In the genomic region with DNA sequence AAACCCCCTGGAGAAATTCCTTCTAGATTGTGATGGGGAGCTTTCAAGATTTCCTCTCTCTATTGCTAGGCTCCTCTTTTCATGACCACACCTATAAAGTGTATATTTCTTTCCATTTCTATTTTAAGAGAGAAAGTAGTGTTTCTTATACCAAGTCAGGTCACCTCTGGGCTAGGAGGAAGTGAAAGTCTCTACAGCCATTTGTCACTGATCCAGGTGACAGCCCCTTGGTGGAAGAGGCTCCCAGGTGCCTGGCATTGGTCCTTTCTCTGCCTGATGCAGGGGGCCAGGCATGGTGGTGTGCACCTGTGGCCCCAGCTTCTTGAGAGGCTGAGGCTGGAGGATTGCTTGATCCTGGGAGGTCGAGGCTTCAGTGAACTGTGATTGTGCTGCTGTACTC, we compare ENCODE assay signal across 20 cellular contexts.
A peak's percentile ranks its signal among the peaks of the same experiment; 100 is the strongest.
DNase-seq lines count a peak whose midpoint lies in the region; ATAC-seq lines count a peak whose summit lies in the region.
"Had no signal": no experiment of that assay in that cellular context is flagged by ENCODE, and none has a peak within 500 bp of the region (broad histone marks: within the 10 kb centered on the region; RNA-seq: fewer than 3 reads in every experiment).

No MANE protein-coding gene starts in this region.

- no peak for DNase-seq in CD8-positive, alpha-beta memory T cell
- DNase-seq in NCI-H1105 (lab: John Stamatoyannopoulos, UW) (no peak), NCI-H748 treated with DMSO at 0.1 percent for 48 hours (lab: John Stamatoyannopoulos, UW) (no peak), putamen (ENCODE audit: low spot score) (no peak)
- DNase-seq: activated naive CD8-positive, alpha-beta T cell treated with anti-CD3 and anti-CD28 coated beads, Interleukin-2, amount 50 U/mL, for 24 hours; effector CD4-positive, alpha-beta T cell; GOT3; IMR-90; NCI-H1092 treated with DMSO at 0.1 percent for 48 hours; NCI-H2171; stimulated activated CD4-positive, alpha-beta T cell treated with anti-CD3 and anti-CD28 coated beads, Interleukin-12 subunit alpha, Interleukin-12 subunit beta, amount 100 ng/mL, for 4 hours; stimulated activated naive CD4-positive, alpha-beta T cell; T-helper 1 cell had no signal

- H3K9me3 ChIP-seq in CD8-positive, alpha-beta memory T cell (ENCODE audit: low read length) = no peaks in the 10 kb centered on the region

- H3K4me1 ChIP-seq in CD8-positive, alpha-beta memory T cell (ENCODE audit: insufficient read depth, low read length) = no peaks in the 10 kb centered on the region

- H3K36me3 ChIP-seq in CD8-positive, alpha-beta memory T cell (ENCODE audit: insufficient read depth, low read length) = no peaks in the 10 kb centered on the region
- H3K36me3 ChIP-seq: BLaER1 had no signal

- H3K27ac Mint-ChIP-seq in CD8-positive, alpha-beta memory T cell = no peak overlapping the region
- H3K27ac Mint-ChIP-seq: activated naive CD8-positive, alpha-beta T cell treated with anti-CD3 and anti-CD28 coated beads, Interleukin-2, amount 50 U/mL, for 24 hours; activated T-helper 17 cell treated with anti-CD3 and anti-CD28 coated beads, Interleukin-2, amount 50 U/mL, for 72 hours; type B pancreatic cell had no signal

- peaks cover 0 to 2% (median 0%) of the 10 kb centered on the region in 5 donors for H3K9me3 Mint-ChIP-seq in CD8-positive, alpha-beta memory T cell
- H3K9me3 Mint-ChIP-seq: activated naive CD8-positive, alpha-beta T cell treated with anti-CD3 and anti-CD28 coated beads, Interleukin-2, amount 50 U/mL, for 24 hours; activated T-helper 17 cell treated with anti-CD3 and anti-CD28 coated beads, Interleukin-2, amount 50 U/mL, for 72 hours had no signal

- H3K27me3 Mint-ChIP-seq in CD8-positive, alpha-beta memory T cell = peaks cover 9 to 21% of the 10 kb centered on the region in 2 donors

- H3K36me3 Mint-ChIP-seq in CD8-positive, alpha-beta memory T cell = peaks cover 0 to 3% (median 2%) of the 10 kb centered on the region in 3 donors
- H3K36me3 Mint-ChIP-seq: type B pancreatic cell had no signal

- H3K4me3 Mint-ChIP-seq in CD8-positive, alpha-beta memory T cell = no peak overlapping the region
- H3K4me3 Mint-ChIP-seq: activated naive CD8-positive, alpha-beta T cell treated with anti-CD3 and anti-CD28 coated beads, Interleukin-2, amount 50 U/mL, for 24 hours; activated T-helper 17 cell treated with anti-CD3 and anti-CD28 coated beads, Interleukin-2, amount 50 U/mL, for 72 hours; neural crest cell; type B pancreatic cell had no signal

- H3K4me1 Mint-ChIP-seq in CD8-positive, alpha-beta memory T cell = peaks cover 5 to 7% (median 5%) of the 10 kb centered on the region in 3 donors
- H3K4me1 Mint-ChIP-seq: neural crest cell had no signal

- no peak overlapping the region for H3K27ac ChIP-seq in CD8-positive, alpha-beta memory T cell (ENCODE audit: low read depth, low read length)
- H3K27ac ChIP-seq: BLaER1 had no signal

- POLR2A ChIA-PET in CD8-positive, alpha-beta memory T cell (lab: Charles Lee) = no interaction called here

- CTCF ChIA-PET in CD8-positive, alpha-beta memory T cell (lab: Charles Lee) = no interaction called here

- peak; percentile 68 for ATAC-seq in GM19324 (IDR thresholded peaks at IDR 0.05; ENCODE audit: low FRiP score, unreplicated experiment)
- ATAC-seq in GM21723 (IDR thresholded peaks at IDR 0.05; ENCODE audit: unreplicated experiment) = peak; percentile 87
- peak; percentile 57 for ATAC-seq in HG03460 (IDR thresholded peaks at IDR 0.05; ENCODE audit: unreplicated experiment)
- ATAC-seq: activated naive CD8-positive, alpha-beta T cell treated with anti-CD3 and anti-CD28 coated beads, Interleukin-2, amount 50 U/mL, for 24 hours; activated T-helper 17 cell treated with anti-CD3 and anti-CD28 coated beads, Interleukin-2, amount 50 U/mL, for 72 hours had no signal

- H3K4me3 ChIP-seq in CD8-positive, alpha-beta memory T cell (ENCODE audit: low read length) = no peak overlapping the region
- H3K4me3 ChIP-seq: BLaER1 had no signal

- H3K27me3 ChIP-seq in CD8-positive, alpha-beta memory T cell (ENCODE audit: insufficient read depth, low read length, poor library complexity, severe bottlenecking) = no peaks in the 10 kb centered on the region
- H3K27me3 ChIP-seq: BLaER1 had no signal
